23 cellular contexts compared by ENCODE assay signal in the genomic region with DNA sequence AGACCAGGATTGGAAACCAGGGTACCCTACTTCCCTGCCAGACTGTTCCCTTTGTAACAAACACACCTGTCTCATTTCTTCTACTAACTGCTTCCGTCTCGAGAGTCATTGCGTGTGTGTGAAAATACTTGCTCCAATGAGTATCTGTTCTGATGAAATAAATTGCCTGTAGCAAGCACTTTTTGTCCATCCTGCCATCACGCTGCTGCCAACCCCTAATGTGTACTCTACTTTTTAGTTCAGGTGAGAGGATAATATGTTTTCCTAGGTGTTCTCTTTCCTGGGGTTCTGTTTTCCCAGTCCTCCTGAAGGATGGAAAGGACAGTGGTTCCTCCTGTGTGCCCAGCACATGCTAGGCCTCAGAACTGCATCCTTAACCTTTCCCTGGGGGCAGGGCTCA. TPM values are rescaled to one million over a fixed set of nuclear protein-coding genes. Genes with fewer than 3 reads are reported as not detected.
DNase-seq lines count a peak whose midpoint lies in the region; ATAC-seq and TF ChIP-seq lines count a peak whose summit lies in the region.
"Had no signal": no experiment of that assay in that cellular context is flagged by ENCODE, and none has a peak within 500 bp of the region (broad histone marks: within the 10 kb centered on the region; RNA-seq: fewer than 3 reads in every experiment).

No MANE protein-coding gene starts in this region.

- 0 out of 2 replicates have a peak overlapping the region, but pooled peaks have one; percentile 70 for H3K9ac ChIP-seq in BLaER1
- H3K9ac ChIP-seq in HUES64 (ENCODE audit: low read depth, low read length): no peak overlapping the region
- no peak overlapping the region for H3K9ac ChIP-seq in endocrine pancreas (ENCODE audit: control insufficient read depth, insufficient read depth, low read length)

- H3K36me3 Mint-ChIP-seq in naive thymus-derived CD8-positive, alpha-beta T cell: peaks cover 0 to 8% (median 0%) of the 10 kb centered on the region in 3 donors
- H3K36me3 Mint-ChIP-seq in activated CD4-positive, alpha-beta T cell treated with anti-CD3 and anti-CD28 coated beads, Interleukin-2, amount 10 ng/mL, durations not matched to agents 24 days and 14 days (ENCODE audit: low read depth): no peaks in the 10 kb centered on the region
- H3K36me3 Mint-ChIP-seq: activated CD4-positive, alpha-beta memory T cell treated with anti-CD3 and anti-CD28 coated beads for 36 hours; memory B cell had no signal

- peaks cover 17 to 69% (median 43%) of the 10 kb centered on the region in 5 donors for H3K27me3 Mint-ChIP-seq in naive thymus-derived CD8-positive, alpha-beta T cell
- peaks cover 42% of the 10 kb centered on the region for H3K27me3 Mint-ChIP-seq in activated CD4-positive, alpha-beta T cell treated with anti-CD3 and anti-CD28 coated beads, Interleukin-2, amount 10 ng/mL, durations not matched to agents 24 days and 14 days

- H3K9me3 ChIP-seq in BLaER1: no peaks in the 10 kb centered on the region
- no peaks in the 10 kb centered on the region for H3K9me3 ChIP-seq in HUES64 (ENCODE audit: insufficient read depth, low read depth, low read length)
- no peaks in the 10 kb centered on the region for H3K9me3 ChIP-seq in endocrine pancreas (ENCODE audit: control insufficient read depth, low read length)
- H3K9me3 ChIP-seq: neutrophil, suprapubic skin, vagina had no signal

- peaks cover 14% of the 10 kb centered on the region; the same call in 1 of the 2 replicates for H4K20me1 ChIP-seq in BLaER1

- H3K4me1 ChIP-seq in BLaER1 (peaks cover 35% of the 10 kb centered on the region), HUES64 (ENCODE audit: insufficient read depth, low read length) (peaks cover 38% of the 10 kb centered on the region), endocrine pancreas (ENCODE audit: control insufficient read depth, insufficient read depth, low read length) (peaks cover 3% of the 10 kb centered on the region)

- no peak for TF ChIP-seq POLR2A in lower leg skin (IDR thresholded peaks at IDR 0.05)

- peaks cover 0 to 3% (median 0%) of the 10 kb centered on the region in 9 donors for H3K9me3 Mint-ChIP-seq in naive thymus-derived CD8-positive, alpha-beta T cell
- no peaks in the 10 kb centered on the region for H3K9me3 Mint-ChIP-seq in activated CD4-positive, alpha-beta T cell treated with anti-CD3 and anti-CD28 coated beads, Interleukin-2, amount 10 ng/mL, durations not matched to agents 24 days and 14 days
- H3K9me3 Mint-ChIP-seq: activated CD4-positive, alpha-beta memory T cell treated with anti-CD3 and anti-CD28 coated beads for 36 hours; activated naive CD4-positive, alpha-beta T cell treated with anti-CD3 and anti-CD28 coated beads for 36 hours; effector memory CD8-positive, alpha-beta T cell; memory B cell; T-helper 1 cell treated with Interleukin-12 subunit alpha and Interleukin-12 subunit beta and Interleukin-4 antibody, amounts not matched to agents 30 μg/mL and 1 μg/mL, for 36 hours had no signal

- no peak overlapping the region for H3K27ac Mint-ChIP-seq in naive thymus-derived CD8-positive, alpha-beta T cell
- no peak overlapping the region for H3K27ac Mint-ChIP-seq in activated CD4-positive, alpha-beta T cell treated with anti-CD3 and anti-CD28 coated beads, Interleukin-2, amount 10 ng/mL, durations not matched to agents 24 days and 14 days
- H3K27ac Mint-ChIP-seq: activated CD4-positive, alpha-beta memory T cell treated with anti-CD3 and anti-CD28 coated beads for 36 hours; activated naive CD4-positive, alpha-beta T cell treated with anti-CD3 and anti-CD28 coated beads for 36 hours; effector memory CD8-positive, alpha-beta T cell; memory B cell; T-helper 1 cell treated with Interleukin-12 subunit alpha and Interleukin-12 subunit beta and Interleukin-4 antibody, amounts not matched to agents 30 μg/mL and 1 μg/mL, for 36 hours had no signal

- H3K4me1 Mint-ChIP-seq in naive thymus-derived CD8-positive, alpha-beta T cell: peaks cover 2 to 10% (median 6%) of the 10 kb centered on the region in 4 donors
- H3K4me1 Mint-ChIP-seq in activated CD4-positive, alpha-beta T cell treated with anti-CD3 and anti-CD28 coated beads, Interleukin-2, amount 10 ng/mL, durations not matched to agents 24 days and 14 days: no peaks in the 10 kb centered on the region
- H3K4me1 Mint-ChIP-seq: memory B cell had no signal

- H3K27me3 ChIP-seq in BLaER1 (peaks cover 65% of the 10 kb centered on the region), HUES64 (ENCODE audit: insufficient read depth, low read length) (peaks cover 22% of the 10 kb centered on the region), endocrine pancreas (ENCODE audit: control insufficient read depth, insufficient read depth, low read length) (no peaks in the 10 kb centered on the region)

- H3K36me3 ChIP-seq in BLaER1 (no peaks in the 10 kb centered on the region), HUES64 (ENCODE audit: insufficient read depth, low read length) (peaks cover 12% of the 10 kb centered on the region; the same call in 1 of the 2 replicates), endocrine pancreas (ENCODE audit: control insufficient read depth, insufficient read depth, low read length) (no peaks in the 10 kb centered on the region)
- H3K36me3 ChIP-seq: neutrophil, suprapubic skin, vagina had no signal

- DNase-seq in naive thymus-derived CD8-positive, alpha-beta T cell: no peak
- DNase-seq in lower leg skin (ENCODE audit: low spot score in 2 of 2): no peak
- DNase-seq in activated CD4-positive, alpha-beta T cell treated with anti-CD3 and anti-CD28 coated beads, Interleukin-2, amount 10 ng/mL, durations not matched to agents 24 days and 14 days: no peak
- no peak for DNase-seq in stimulated activated CD4-positive, alpha-beta T cell treated with anti-CD3 and anti-CD28 coated beads, Interleukin-4, amount 100 ng/mL, for 24 hours
- DNase-seq: activated CD4-positive, alpha-beta memory T cell treated with anti-CD3 and anti-CD28 coated beads for 36 hours; activated naive CD4-positive, alpha-beta T cell treated with anti-CD3 and anti-CD28 coated beads for 36 hours; activated T-cell treated with anti-CD3 and anti-CD28 coated beads for 4 hours; aorta; effector memory CD8-positive, alpha-beta T cell; NCI-H2171 treated with DMSO at 0.1 percent for 48 hours; PC-3; stimulated activated CD4-positive, alpha-beta T cell treated with anti-CD3 and anti-CD28 coated beads, Interleukin-12 subunit alpha, Interleukin-12 subunit beta, amount 100 ng/mL, for 4 hours had no signal

- H3K27ac ChIP-seq in BLaER1 (no peak overlapping the region), HUES64 (ENCODE audit: low read depth, low read length) (no peak overlapping the region)
- H3K27ac ChIP-seq: neutrophil, suprapubic skin, vagina had no signal

- peak overlapping the region in 6 of 10 donors; percentile 26 to 56 (median 46) for H3K4me3 Mint-ChIP-seq in naive thymus-derived CD8-positive, alpha-beta T cell
- H3K4me3 Mint-ChIP-seq in activated CD4-positive, alpha-beta T cell treated with anti-CD3 and anti-CD28 coated beads, Interleukin-2, amount 10 ng/mL, durations not matched to agents 24 days and 14 days: no peak overlapping the region
- H3K4me3 Mint-ChIP-seq: activated CD4-positive, alpha-beta memory T cell treated with anti-CD3 and anti-CD28 coated beads for 36 hours; activated naive CD4-positive, alpha-beta T cell treated with anti-CD3 and anti-CD28 coated beads for 36 hours; memory B cell; T-helper 1 cell treated with Interleukin-12 subunit alpha and Interleukin-12 subunit beta and Interleukin-4 antibody, amounts not matched to agents 30 μg/mL and 1 μg/mL, for 36 hours had no signal

- WGBS in HUES64: 80% methylated on average over 4 of the region's 4 CpGs
- 81 to 84% methylated on average over 4 of the region's 4 CpGs for WGBS in lower leg skin, 2 donors

- POLR2A ChIA-PET in naive thymus-derived CD8-positive, alpha-beta T cell (lab: Charles Lee): no interaction called here

- no peak for ATAC-seq in naive thymus-derived CD8-positive, alpha-beta T cell
- no peak for ATAC-seq in HG03565 (IDR thresholded peaks at IDR 0.05; ENCODE audit: unreplicated experiment)
- ATAC-seq: effector memory CD8-positive, alpha-beta T cell; HepG2; PC-3 had no signal

- peak overlapping the region; percentile 96 for H3K4me2 ChIP-seq in BLaER1

- peak overlapping the region; percentile 79 for H3K4me3 ChIP-seq in BLaER1
- peak overlapping the region; percentile 77 for H3K4me3 ChIP-seq in HUES64 (ENCODE audit: low read length)
- H3K4me3 ChIP-seq in endocrine pancreas (ENCODE audit: control insufficient read depth, insufficient read depth, low read length): peak overlapping the region; percentile 79
- H3K4me3 ChIP-seq in lower leg skin (ENCODE audit: low read depth, poor library complexity, severe bottlenecking): no peak overlapping the region
- H3K4me3 ChIP-seq: vagina had no signal

- intact Hi-C loops in lower leg skin (cut with DNase I; ENCODE audit: low total_unique reads): no loop called here
- intact Hi-C loops in activated CD4-positive, alpha-beta T cell treated with anti-CD3 and anti-CD28 coated beads, Interleukin-2, amount 10 ng/mL, durations not matched to agents 24 days and 14 days (cut with micrococcal nuclease): no loop called here

- TF ChIP-seq CTCF in lower leg skin (IDR thresholded peaks at IDR 0.05): no peak

RNA-seq across cellular contexts. Expression of a gene that starts 1.0 kb away (rescaled TPM):
- polyA plus RNA-seq in HUES64 (2013, experiment 1 of 2): 26.5 TPM
- polyA plus RNA-seq in HUES64 (2013, experiment 2 of 2): 36.3 TPM
- total RNA-seq in naive thymus-derived CD8-positive, alpha-beta T cell: not detected
- not detected for polyA plus RNA-seq in naive thymus-derived CD8-positive, alpha-beta T cell
- total RNA-seq in lower leg skin: under 1 TPM in 1 of 4 donors, not detected in 3; 0.10 TPM
- total RNA-seq in activated CD4-positive, alpha-beta T cell treated with anti-CD3 and anti-CD28 coated beads, Interleukin-2, amount 10 ng/mL, durations not matched to agents 24 days and 14 days: not detected in 2 replicates
- total RNA-seq: activated CD4-positive, alpha-beta memory T cell treated with anti-CD3 and anti-CD28 coated beads for 36 hours; activated naive CD4-positive, alpha-beta T cell treated with anti-CD3 and anti-CD28 coated beads for 36 hours; aorta; HepG2; M059J; PC-3; suprapubic skin; vagina had no signal
- polyA plus RNA-seq: aorta, HepG2 had no signal
